ENCODE assay signal across 13 cellular contexts in genomic region chr6:111291860-111292259, GRCh38.
"Had no signal": no experiment of that assay in that cellular context is flagged by ENCODE, and none has a peak within 500 bp of the region (broad histone marks: within the 10 kb centered on the region; RNA-seq: fewer than 3 reads in every experiment).

No MANE protein-coding gene starts in this region.

- H3K4me1 ChIP-seq: ascending aorta, upper lobe of left lung had no signal

- H3K9me3 ChIP-seq: ascending aorta, upper lobe of left lung had no signal

- FAIRE-seq: keratinocyte had no signal

- H3K27me3 ChIP-seq: ascending aorta, upper lobe of left lung had no signal

- DNase-seq: activated CD4-positive, alpha-beta T cell treated with anti-CD3 and anti-CD28 coated beads for 4 hours; activated CD8-positive, alpha-beta T cell treated with anti-CD3 and anti-CD28 coated beads for 36 hours; activated gamma-delta T cell treated with Interleukin-2 at 50 U/mL for 16 hours; activated naive CD8-positive, alpha-beta T cell treated with anti-CD3 and anti-CD28 coated beads, Interleukin-2, amount 50 U/mL, for 24 hours; activated T-cell treated with anti-CD3 and anti-CD28 coated beads, Interleukin-2, amount 50 U/mL, for 72 hours; naive B cell; stimulated activated naive CD8-positive, alpha-beta T cell treated with anti-CD3 and anti-CD28 coated beads, Interleukin-15, amount 100 ng/mL, for 72 hours; T-helper 2 cell; upper lobe of left lung had no signal

- H3K27ac ChIP-seq: ascending aorta, upper lobe of left lung had no signal

- ATAC-seq: left lobe of liver, WTC11 had no signal

- H3K4me3 ChIP-seq: ascending aorta, upper lobe of left lung had no signal

- H3K36me3 ChIP-seq: ascending aorta, upper lobe of left lung had no signal
